19 cellular contexts compared by ENCODE assay signal in the genomic region with DNA sequence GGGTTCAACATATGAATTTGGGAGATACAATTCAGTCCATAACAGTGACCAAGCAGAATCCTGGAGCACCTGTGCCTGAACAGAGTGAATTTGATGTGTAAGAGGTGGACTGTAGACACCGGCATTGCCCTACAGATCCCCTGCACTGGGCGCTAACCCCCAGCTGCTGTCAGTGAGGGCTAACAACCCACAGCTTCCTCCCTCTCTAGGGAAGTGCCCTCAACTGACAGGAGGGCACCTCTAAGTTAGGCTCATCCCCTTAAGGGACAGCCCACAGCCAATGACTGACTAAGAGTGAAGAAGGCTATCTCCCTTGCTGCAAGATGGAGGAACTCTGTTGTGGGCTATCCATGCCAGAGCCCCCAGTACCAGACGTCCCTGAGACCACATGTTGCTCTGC. TPM values are rescaled to one million over a fixed set of nuclear protein-coding genes. Genes with fewer than 3 reads are reported as not detected.
"Had no signal": no experiment of that assay in that cellular context is flagged by ENCODE, and none has a peak within 500 bp of the region (broad histone marks: within the 10 kb centered on the region; RNA-seq: fewer than 3 reads in every experiment).

No MANE protein-coding gene starts in this region.

- H3K36me3 ChIP-seq: breast epithelium, esophagus squamous epithelium, ovary, sigmoid colon, suprapubic skin had no signal

- H3K4me1 Mint-ChIP-seq: immature natural killer cell had no signal

- H3K27ac ChIP-seq: breast epithelium, dorsolateral prefrontal cortex, esophagus squamous epithelium, ovary, sigmoid colon, suprapubic skin had no signal

- H3K9me3 Mint-ChIP-seq: activated T-cell treated with anti-CD3 and anti-CD28 coated beads, Interleukin-2, amount 50 U/mL, for 72 hours; immature natural killer cell; type B pancreatic cell had no signal

- H3K4me3 Mint-ChIP-seq: activated CD8-positive, alpha-beta memory T cell treated with anti-CD3 and anti-CD28 coated beads, Interleukin-2, amount 10 ng/mL, durations not matched to agents 7 days and 5 days; activated T-cell treated with anti-CD3 and anti-CD28 coated beads, Interleukin-2, amount 50 U/mL, for 72 hours; immature natural killer cell; type B pancreatic cell had no signal

- H3K4me3 ChIP-seq: breast epithelium, dorsolateral prefrontal cortex, esophagus squamous epithelium, ovary, sigmoid colon, suprapubic skin had no signal

- H3K4me1 ChIP-seq: breast epithelium, esophagus squamous epithelium, sigmoid colon, suprapubic skin had no signal

- H3K27me3 ChIP-seq: ovary had no signal

- H3K36me3 Mint-ChIP-seq: activated CD8-positive, alpha-beta memory T cell treated with anti-CD3 and anti-CD28 coated beads, Interleukin-2, amount 10 ng/mL, durations not matched to agents 7 days and 5 days; immature natural killer cell; type B pancreatic cell had no signal

- H3K27ac Mint-ChIP-seq: activated CD8-positive, alpha-beta memory T cell treated with anti-CD3 and anti-CD28 coated beads, Interleukin-2, amount 10 ng/mL, durations not matched to agents 7 days and 5 days; activated T-cell treated with anti-CD3 and anti-CD28 coated beads, Interleukin-2, amount 50 U/mL, for 72 hours; immature natural killer cell; type B pancreatic cell had no signal

- H3K9me3 ChIP-seq: breast epithelium, esophagus squamous epithelium, ovary, suprapubic skin had no signal

- ATAC-seq: activated CD4-positive, CD25-positive, alpha-beta regulatory T cell treated with anti-CD3 and anti-CD28 coated beads, Interleukin-2, amount 50 U/mL, for 24 hours; activated CD8-positive, alpha-beta memory T cell treated with anti-CD3 and anti-CD28 coated beads, Interleukin-2, amount 10 ng/mL, durations not matched to agents 7 days and 5 days; activated T-cell treated with anti-CD3 and anti-CD28 coated beads, Interleukin-2, amount 50 U/mL, for 72 hours; left cardiac atrium; stimulated activated naive CD8-positive, alpha-beta T cell treated with anti-CD3 and anti-CD28 coated beads, Interleukin-15, Interleukin-2, amounts not matched to agents 100 U/mL and 50 U/mL, for 24 hours had no signal

- DNase-seq: activated CD4-positive, alpha-beta T cell treated with anti-CD3 and anti-CD28 coated beads, Interleukin-2, amount 50 U/mL, for 48 hours; activated CD8-positive, alpha-beta memory T cell treated with anti-CD3 and anti-CD28 coated beads, Interleukin-2, amount 10 ng/mL, durations not matched to agents 7 days and 5 days; activated T-cell treated with anti-CD3 and anti-CD28 coated beads, Interleukin-2, amount 50 U/mL, for 72 hours; esophagus squamous epithelium; foreskin fibroblast; glutamatergic neuron; immature natural killer cell; left cardiac atrium; ovary; sigmoid colon; stimulated activated CD4-positive, alpha-beta T cell treated with anti-CD3 and anti-CD28 coated beads, Interleukin-2, amount 100 ng/mL, for 24 hours; stimulated activated naive CD8-positive, alpha-beta T cell treated with anti-CD3 and anti-CD28 coated beads, Interleukin-15, Interleukin-2, amounts not matched to agents 100 U/mL and 50 U/mL, for 24 hours had no signal

RNA-seq across cellular contexts. Expression of a gene that starts 15.3 kb away (rescaled TPM):
- total RNA-seq: activated CD8-positive, alpha-beta memory T cell treated with anti-CD3 and anti-CD28 coated beads, Interleukin-2, amount 10 ng/mL, durations not matched to agents 7 days and 5 days; activated T-cell treated with anti-CD3 and anti-CD28 coated beads, Interleukin-2, amount 50 U/mL, for 72 hours; aorta; dorsolateral prefrontal cortex; left cardiac atrium; sigmoid colon; suprapubic skin; T-helper 2 cell treated with Interferon-gamma antibody and Interleukin-4, amounts not matched to agents 100 ng/mL and 5 ng/mL, for 36 hours had no signal

RNA-seq across cellular contexts. Expression of a gene that starts 31.9 kb away (rescaled TPM):
- total RNA-seq: activated CD8-positive, alpha-beta memory T cell treated with anti-CD3 and anti-CD28 coated beads, Interleukin-2, amount 10 ng/mL, durations not matched to agents 7 days and 5 days; activated T-cell treated with anti-CD3 and anti-CD28 coated beads, Interleukin-2, amount 50 U/mL, for 72 hours; aorta; breast epithelium; dorsolateral prefrontal cortex; esophagus squamous epithelium; left cardiac atrium; ovary; sigmoid colon; suprapubic skin; T-helper 2 cell treated with Interferon-gamma antibody and Interleukin-4, amounts not matched to agents 100 ng/mL and 5 ng/mL, for 36 hours had no signal

RNA-seq across cellular contexts. Expression of a gene that starts 50.5 kb away (rescaled TPM):
- total RNA-seq: activated CD8-positive, alpha-beta memory T cell treated with anti-CD3 and anti-CD28 coated beads, Interleukin-2, amount 10 ng/mL, durations not matched to agents 7 days and 5 days; activated T-cell treated with anti-CD3 and anti-CD28 coated beads, Interleukin-2, amount 50 U/mL, for 72 hours; aorta; breast epithelium; dorsolateral prefrontal cortex; esophagus squamous epithelium; left cardiac atrium; ovary; sigmoid colon; suprapubic skin; T-helper 2 cell treated with Interferon-gamma antibody and Interleukin-4, amounts not matched to agents 100 ng/mL and 5 ng/mL, for 36 hours had no signal
